8 cellular contexts compared by ENCODE assay signal in the genomic region with DNA sequence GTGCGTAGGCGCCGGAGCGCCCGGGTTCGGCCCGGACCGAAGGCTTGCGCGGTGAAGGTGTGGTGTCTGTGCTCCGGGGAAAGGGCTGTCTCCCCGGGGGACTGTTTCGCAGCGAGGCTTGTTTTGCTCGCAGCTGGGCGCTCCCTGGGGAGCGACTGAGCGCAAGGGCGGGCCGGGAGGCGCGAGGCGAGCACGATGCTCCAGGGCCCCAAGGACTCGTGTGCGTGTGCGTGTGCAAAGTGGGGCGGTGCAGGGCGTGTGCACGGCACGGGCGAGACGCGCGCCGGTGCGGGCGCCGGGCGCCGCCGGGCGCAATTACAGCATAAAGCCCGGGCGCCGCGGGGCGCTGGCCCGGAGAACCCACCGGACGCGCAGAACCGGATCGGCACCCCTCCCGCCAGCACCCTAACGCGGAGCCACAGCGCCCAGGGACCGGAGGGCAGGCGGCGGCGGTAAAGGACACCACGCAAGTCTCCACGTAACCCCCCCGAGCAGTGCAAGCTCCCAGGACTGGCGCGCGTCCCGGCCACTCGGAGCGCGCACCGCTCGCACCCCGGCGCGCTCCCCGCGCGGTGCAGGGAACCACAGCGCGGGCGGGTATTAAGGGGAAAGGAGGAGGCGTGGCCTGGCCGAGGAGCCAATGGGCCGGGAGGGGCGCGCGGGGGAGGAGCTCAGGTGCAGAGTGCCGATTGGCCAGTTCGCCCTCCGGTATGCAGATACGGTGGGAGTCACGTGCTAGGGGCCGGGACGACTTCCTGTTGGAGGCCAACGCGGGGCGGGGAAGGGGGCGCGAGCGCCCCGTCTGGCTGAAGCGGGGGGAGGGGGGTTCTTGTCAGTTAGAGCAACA. TPM values are rescaled to one million over a fixed set of nuclear protein-coding genes. Genes with fewer than 3 reads are reported as not detected.
DNase-seq lines count a peak whose midpoint lies in the region; ATAC-seq, FAIRE-seq and TF ChIP-seq lines count a peak whose summit lies in the region.

A gene with protein sequence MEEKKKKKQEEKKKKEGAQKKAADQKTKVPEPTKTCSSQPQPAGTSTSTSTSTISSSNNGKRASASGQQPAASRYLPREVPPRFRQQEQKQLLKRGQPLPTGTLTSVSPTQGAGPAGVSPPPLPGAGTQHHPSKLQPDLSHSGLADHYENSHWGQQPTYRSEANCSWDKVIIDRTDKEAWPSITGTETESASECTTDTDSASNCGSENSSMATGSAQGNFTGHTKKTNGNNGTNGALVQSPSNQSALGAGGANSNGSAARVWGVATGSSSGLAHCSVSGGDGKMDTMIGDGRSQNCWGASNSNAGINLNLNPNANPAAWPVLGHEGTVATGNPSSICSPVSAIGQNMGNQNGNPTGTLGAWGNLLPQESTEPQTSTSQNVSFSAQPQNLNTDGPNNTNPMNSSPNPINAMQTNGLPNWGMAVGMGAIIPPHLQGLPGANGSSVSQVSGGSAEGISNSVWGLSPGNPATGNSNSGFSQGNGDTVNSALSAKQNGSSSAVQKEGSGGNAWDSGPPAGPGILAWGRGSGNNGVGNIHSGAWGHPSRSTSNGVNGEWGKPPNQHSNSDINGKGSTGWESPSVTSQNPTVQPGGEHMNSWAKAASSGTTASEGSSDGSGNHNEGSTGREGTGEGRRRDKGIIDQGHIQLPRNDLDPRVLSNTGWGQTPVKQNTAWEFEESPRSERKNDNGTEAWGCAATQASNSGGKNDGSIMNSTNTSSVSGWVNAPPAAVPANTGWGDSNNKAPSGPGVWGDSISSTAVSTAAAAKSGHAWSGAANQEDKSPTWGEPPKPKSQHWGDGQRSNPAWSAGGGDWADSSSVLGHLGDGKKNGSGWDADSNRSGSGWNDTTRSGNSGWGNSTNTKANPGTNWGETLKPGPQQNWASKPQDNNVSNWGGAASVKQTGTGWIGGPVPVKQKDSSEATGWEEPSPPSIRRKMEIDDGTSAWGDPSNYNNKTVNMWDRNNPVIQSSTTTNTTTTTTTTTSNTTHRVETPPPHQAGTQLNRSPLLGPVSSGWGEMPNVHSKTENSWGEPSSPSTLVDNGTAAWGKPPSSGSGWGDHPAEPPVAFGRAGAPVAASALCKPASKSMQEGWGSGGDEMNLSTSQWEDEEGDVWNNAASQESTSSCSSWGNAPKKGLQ (N-terminal part only) (plus strand): TSS at position 835 of the 847 bp plus-strand sequence. CDS start 45,504 bp downstream, outside the sequence.

- intact Hi-C loops in endothelial cell of umbilical vein (cut with micrococcal nuclease) = loop anchor here (1.0 to 5.0 kb wide), 5 partner anchors 42 to 974 kb away; partner anchors contain the start of genes AFMID and TK1

- no peaks in the 10 kb centered on the region for H3K9me1 ChIP-seq in endothelial cell of umbilical vein (replicated peaks; ENCODE audit: control insufficient read depth, extremely low read depth, insufficient read depth, low read length)

- peak within 1 kb of the TSS; percentile 67 for H3K4me3 ChIP-seq in HUES64 (ENCODE audit: low read length)
- H3K4me3 ChIP-seq in OCI-LY1 (ENCODE audit: low read depth, low read length, poor library complexity, severe bottlenecking) = peak within 1 kb of the TSS; percentile 67
- peak within 1 kb of the TSS; percentile 65 to 81 (median 67) for H3K4me3 ChIP-seq in endothelial cell of umbilical vein (replicated peaks in 1 of 3; ENCODE audit: insufficient read depth in 1 of 3, low read depth in 1 of 3, low read length in 3 of 3)

- DNase-seq in D341Med (ENCODE audit: low spot score) (peak; percentile 100), activated T-cell treated with anti-CD3 and anti-CD28 coated beads for 1 hour (ENCODE audit: low read depth) (peak; percentile 99), endothelial cell of umbilical vein (ENCODE audit: low read depth, low spot score) (peak; percentile 98), midbrain (lab: John Stamatoyannopoulos, UW) (peak; percentile 99)
- DNase-seq in stimulated activated CD8-positive, alpha-beta memory T cell treated with anti-CD3 and anti-CD28 coated beads, Interleukin-15, amount 100 ng/mL, for 48 hours (ENCODE audit: low read depth in 2 of 2) = peak; percentile 100

- under 1% methylated on average over 104 of the region's 104 CpGs for WGBS in HUES64

- dilution Hi-C loops in endothelial cell of umbilical vein (cut with MboI; ENCODE audit: extremely low pct_ligation_motif_present, low sequenced_read_pairs) = no loop called here

- H2AFZ ChIP-seq in OCI-LY1 (ENCODE audit: low read length) (no peak within 1 kb of the TSS), endothelial cell of umbilical vein (ENCODE audit: low read depth, low read length) (peak within 1 kb of the TSS; percentile 89)

- TF ChIP-seq CTCF in OCI-LY1 (IDR thresholded peaks at IDR 0.05; ENCODE audit: low read length) (no peak), endothelial cell of umbilical vein (IDR thresholded peaks at IDR 0.05; ENCODE audit: extremely low read depth in 1 of 2, insufficient read depth in 1 of 2, low read depth in 1 of 2, low read length in 2 of 2) (peak in 1 of 2 donors; percentile 33)

- CTCF ChIA-PET in endothelial cell of umbilical vein (lab: Charles Lee) = interaction anchor here (0.8 to 2.6 kb wide), 10 partner anchors 14 to 416 kb away, joined by 3 to 37 read pairs (median 4); no protein-coding TSS in a partner anchor

- no peaks in the 10 kb centered on the region for H3F3A ChIP-seq in OCI-LY1 (ENCODE audit: insufficient read depth, low read length)

- POLR2A ChIA-PET in endothelial cell of umbilical vein (lab: Charles Lee) = interaction anchor here (0.6 to 2.1 kb wide), 41 partner anchors 10 to 1043 kb away, joined by 3 to 25 read pairs (median 4); no protein-coding TSS in a partner anchor

- peak; percentile 99 for TF ChIP-seq POLR2A in endothelial cell of umbilical vein (IDR thresholded peaks at IDR 0.05; ENCODE audit: low read depth, low read length)

- peak; percentile 80 for ATAC-seq in GM21423 (IDR thresholded peaks at IDR 0.05; ENCODE audit: unreplicated experiment)

- H3K9me2 ChIP-seq in OCI-LY1 (ENCODE audit: low read depth, low read length) = no peaks in the 10 kb centered on the region

- H3K79me2 ChIP-seq in OCI-LY1 (ENCODE audit: insufficient read depth, low read length) = no peaks in the 10 kb centered on the region
- H3K79me2 ChIP-seq in endothelial cell of umbilical vein (ENCODE audit: control insufficient read depth, insufficient read depth, low read length) = peaks cover 16% of the 10 kb centered on the region

- H3K36me3 ChIP-seq in HUES64 (ENCODE audit: insufficient read depth, low read length) (no peaks in the 10 kb centered on the region), OCI-LY1 (ENCODE audit: insufficient read depth, low read length) (peaks cover 18% of the 10 kb centered on the region; the same call in 1 of the 2 replicates), endothelial cell of umbilical vein (ENCODE audit: control insufficient read depth in 2 of 2, extremely low read depth in 1 of 2, insufficient read depth in 2 of 2, low read length in 2 of 2) (no peaks in the 10 kb centered on the region)

- peaks cover 26% of the 10 kb centered on the region for H3K4me1 ChIP-seq in HUES64 (ENCODE audit: insufficient read depth, low read length)
- peaks cover 21% of the 10 kb centered on the region for H3K4me1 ChIP-seq in OCI-LY1 (ENCODE audit: insufficient read depth, low read length, severe bottlenecking)
- H3K4me1 ChIP-seq in endothelial cell of umbilical vein (ENCODE audit: control insufficient read depth, extremely low read depth, insufficient read depth, low read length) = peaks cover 20% of the 10 kb centered on the region

- H3K27me3 ChIP-seq in HUES64 (ENCODE audit: insufficient read depth, low read length) (peaks cover 51% of the 10 kb centered on the region), OCI-LY1 (ENCODE audit: insufficient read depth, low read length) (peaks cover 13% of the 10 kb centered on the region; the same call in 1 of the 2 replicates), endothelial cell of umbilical vein (ENCODE audit: control insufficient read depth in 2 of 2, insufficient read depth in 2 of 2, low read length in 2 of 2) (peaks cover 26 to 29% of the 10 kb centered on the region in 2 experiments)

- peak; percentile 93 for FAIRE-seq in endothelial cell of umbilical vein (lab: Jason Lieb, UNC)

- H4K20me1 ChIP-seq in OCI-LY1 (ENCODE audit: insufficient read depth, low read length) (no peaks in the 10 kb centered on the region), endothelial cell of umbilical vein (replicated peaks; ENCODE audit: control insufficient read depth, extremely low read depth, insufficient read depth, low read length) (peaks cover 3% of the 10 kb centered on the region)

- H3K4me2 ChIP-seq in OCI-LY1 (ENCODE audit: low read length) (peak within 1 kb of the TSS; percentile 75), endothelial cell of umbilical vein (ENCODE audit: insufficient read depth, low read length) (peak within 1 kb of the TSS; percentile 95)

- H3K9me3 ChIP-seq in HUES64 (ENCODE audit: insufficient read depth, low read depth, low read length) = no peaks in the 10 kb centered on the region
- H3K9me3 ChIP-seq in OCI-LY1 (ENCODE audit: low read length) = 0 out of 2 replicates have a peak, but pooled peaks cover 3% of the 10 kb centered on the region
- H3K9me3 ChIP-seq in endothelial cell of umbilical vein (replicated peaks; ENCODE audit: control insufficient read depth, insufficient read depth, low read length) = no peaks in the 10 kb centered on the region

- no peak within 1 kb of the TSS for H3K27ac ChIP-seq in HUES64 (ENCODE audit: low read depth, low read length)
- H3K27ac ChIP-seq in OCI-LY1 (ENCODE audit: low read depth, low read length, poor library complexity, severe bottlenecking) = no peak within 1 kb of the TSS
- peak within 1 kb of the TSS; percentile 21 for H3K27ac ChIP-seq in endothelial cell of umbilical vein (ENCODE audit: insufficient read depth, low read depth, low read length)

- TSS peak; percentile 50 for BruUV-seq in endothelial cell of umbilical vein (replicated peaks; lab: Mats Ljungman, UMichigan)

- H3K9ac ChIP-seq in HUES64 (ENCODE audit: low read depth, low read length) (peak within 1 kb of the TSS; percentile 77), OCI-LY1 (ENCODE audit: low read length) (peak within 1 kb of the TSS; percentile 56; the same call in 1 of the 2 replicates), endothelial cell of umbilical vein (replicated peaks; ENCODE audit: extremely low read depth, insufficient read depth, low read length) (peak within 1 kb of the TSS; percentile 66)

RNA-seq across cellular contexts. Expression of the gene that starts here (rescaled TPM):
- 7.9 TPM for polyA plus RNA-seq in HUES64 (2013, experiment 1 of 2)
- 8.4 TPM for polyA plus RNA-seq in HUES64 (2013, experiment 2 of 2)
- 17.5 and 20.4 TPM in 2 replicates for total RNA-seq in endothelial cell of umbilical vein
- 1.5 and 2.1 TPM in 2 replicates for polyA plus RNA-seq in endothelial cell of umbilical vein
- 2.2 and 2.7 TPM in 2 replicates for polyA plus RNA-seq in endothelial cell of umbilical vein (2011; cell fraction: cytosol; rRNA removed)
- 7.4 and 8.5 TPM in 2 replicates for polyA plus RNA-seq in endothelial cell of umbilical vein (2011; cell fraction: nucleus; rRNA removed)
- polyA plus RNA-seq in endothelial cell of umbilical vein (2012) = 4.0 and 5.2 TPM in 2 replicates
- 26.0 and 36.6 TPM in 2 replicates for polyA minus RNA-seq in endothelial cell of umbilical vein
- polyA minus RNA-seq in endothelial cell of umbilical vein (2011; cell fraction: cytosol; rRNA and poly(A)+ RNA removed) = 1.0 TPM
- polyA minus RNA-seq in endothelial cell of umbilical vein (2011; cell fraction: nucleus; rRNA and poly(A)+ RNA removed) = 18.3 and 21.3 TPM in 2 replicates
